21 cellular contexts compared by ENCODE assay signal in the genomic region with DNA sequence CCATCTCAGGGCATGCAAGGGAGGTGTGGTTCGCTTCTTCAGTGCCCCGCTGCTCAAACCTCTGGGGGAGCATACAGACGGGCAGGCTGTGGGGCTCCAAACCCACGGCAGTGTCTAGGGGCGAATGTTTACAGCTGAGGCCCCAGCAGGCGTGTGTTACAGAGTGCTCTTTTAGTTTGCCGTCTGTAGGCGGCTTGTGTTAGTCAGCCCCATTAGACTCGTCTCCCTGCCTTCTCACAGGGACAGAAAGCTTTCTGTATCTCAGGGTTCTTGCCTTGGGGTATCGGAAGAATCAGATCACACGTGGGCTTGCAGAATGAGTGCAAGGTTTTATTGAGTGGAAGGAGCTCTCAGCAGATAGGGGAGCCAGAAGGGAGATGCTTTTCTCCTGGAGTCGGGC. TPM values are rescaled to one million over a fixed set of nuclear protein-coding genes. Genes with fewer than 3 reads are reported as not detected.
DNase-seq lines count a peak whose midpoint lies in the region; ATAC-seq and TF ChIP-seq lines count a peak whose summit lies in the region.
"Had no signal": no experiment of that assay in that cellular context is flagged by ENCODE, and none has a peak within 500 bp of the region (broad histone marks: within the 10 kb centered on the region; RNA-seq: fewer than 3 reads in every experiment).

No MANE protein-coding gene starts in this region.

- no peak for ATAC-seq in HG02840 (IDR thresholded peaks at IDR 0.05; ENCODE audit: low FRiP score, unreplicated experiment)
- no peak for ATAC-seq in GM19035 (IDR thresholded peaks at IDR 0.05; ENCODE audit: unreplicated experiment)

- no peak overlapping the region for H3K27ac Mint-ChIP-seq in endothelial cell (ENCODE audit: unreplicated experiment)
- H3K27ac Mint-ChIP-seq: CD14-positive monocyte; CD4-positive, alpha-beta memory T cell; CD4-positive, CD25-positive, alpha-beta regulatory T cell; CD8-positive, alpha-beta memory T cell had no signal

- peak; percentile 27 for DNase-seq in COLO829 (ENCODE audit: low spot score)
- peak; percentile 38 for DNase-seq in RPMI7951 (ENCODE audit: low read depth)
- peak; percentile 72 for DNase-seq in foreskin melanocyte
- no peak for DNase-seq in endothelial cell (ENCODE audit: low spot score)
- DNase-seq: 8988T; ACHN; BE2C; C1 segment of cervical spinal cord; Caco-2; Calu3; CD4-positive, alpha-beta memory T cell; CD4-positive, CD25-positive, alpha-beta regulatory T cell; CD8-positive, alpha-beta memory T cell; DMS79 treated with DMSO at 0.1 percent for 48 hours; GF-D8 had no signal

- no peak for TF ChIP-seq CTCF in endothelial cell (IDR thresholded peaks at IDR 0.05; ENCODE audit: unreplicated experiment)

- H3K4me1 Mint-ChIP-seq in endothelial cell (ENCODE audit: unreplicated experiment): no peaks in the 10 kb centered on the region
- H3K4me1 Mint-ChIP-seq: CD4-positive, alpha-beta memory T cell; CD4-positive, CD25-positive, alpha-beta regulatory T cell; CD8-positive, alpha-beta memory T cell had no signal

- peaks cover under 1% of the 10 kb centered on the region for H3K27me3 Mint-ChIP-seq in endothelial cell (ENCODE audit: unreplicated experiment)
- H3K27me3 Mint-ChIP-seq: CD4-positive, CD25-positive, alpha-beta regulatory T cell had no signal

- no peaks in the 10 kb centered on the region for H3K9me3 Mint-ChIP-seq in endothelial cell (ENCODE audit: unreplicated experiment)

- H3K4me3 Mint-ChIP-seq in endothelial cell (ENCODE audit: unreplicated experiment): no peak overlapping the region
- H3K4me3 Mint-ChIP-seq: CD14-positive monocyte; CD4-positive, alpha-beta memory T cell; CD4-positive, CD25-positive, alpha-beta regulatory T cell; CD8-positive, alpha-beta memory T cell had no signal

- H3K36me3 Mint-ChIP-seq in endothelial cell (ENCODE audit: low read depth, unreplicated experiment): no peaks in the 10 kb centered on the region
- H3K36me3 Mint-ChIP-seq: CD14-positive monocyte; CD4-positive, alpha-beta memory T cell; CD4-positive, CD25-positive, alpha-beta regulatory T cell had no signal

- H3K27ac ChIP-seq in angular gyrus (ENCODE audit: low read depth, low read length): peak overlapping the region; percentile 4
- H3K27ac ChIP-seq: BLaER1 had no signal

RNA-seq across cellular contexts. Expression of a gene that starts 10.6 kb away (rescaled TPM):
- not detected in 2 replicates for total RNA-seq in RPMI7951 (2014; rRNA removed; shearing (Covaris generic))
- total RNA-seq in endothelial cell (ENCODE audit: unreplicated experiment): not detected
- total RNA-seq: A673; Calu3; CD4-positive, alpha-beta memory T cell; CD4-positive, CD25-positive, alpha-beta regulatory T cell; CD8-positive, alpha-beta memory T cell had no signal

RNA-seq across cellular contexts. Expression of a gene that starts 46.2 kb away (rescaled TPM):
- 0.29 TPM in 1 of 2 replicates, not detected in the other for total RNA-seq in RPMI7951 (2014; rRNA removed; shearing (Covaris generic))
- total RNA-seq in endothelial cell (ENCODE audit: unreplicated experiment): not detected
- total RNA-seq: Calu3; CD8-positive, alpha-beta memory T cell had no signal
